24 cellular contexts compared by ENCODE assay signal in genomic region chr1:221104596-221104995, GRCh38.
"Had no signal": no experiment of that assay in that cellular context is flagged by ENCODE, and none has a peak within 500 bp of the region (broad histone marks: within the 10 kb centered on the region; RNA-seq: fewer than 3 reads in every experiment).

No MANE protein-coding gene starts in this region.

- H3K4me3 Mint-ChIP-seq: dendritic cell treated with granulocyte-macrophage colony-stimulating factor and Interleukin-4, amounts not matched to agents 40 ng/mL and 50 ng/mL, for 4 days; effector memory CD8-positive, alpha-beta T cell; endodermal cell; mesothelial cell of epicardium had no signal

- H3K36me3 Mint-ChIP-seq: mesothelial cell of epicardium had no signal

- ATAC-seq: effector memory CD8-positive, alpha-beta T cell; esophagus mucosa; gastrocnemius medialis; heart right ventricle; left cardiac atrium; left lung; left ventricle myocardium superior; lower lobe of right lung; mucosa of descending colon had no signal

- DNase-seq: colonic mucosa; cortex of kidney; effector CD8-positive, alpha-beta T cell; effector memory CD8-positive, alpha-beta T cell; endodermal cell; erythroblast; esophagus squamous epithelium; foreskin fibroblast; foreskin melanocyte; gastrocnemius medialis; glutamatergic neuron; head of caudate nucleus; heart right ventricle; hippocampal formation; left cardiac atrium; left lung; left ventricle myocardium superior; lower lobe of right lung; mesenchymal stem cell; mucosa of descending colon; naive B cell had no signal

- H3K27me3 Mint-ChIP-seq: effector memory CD8-positive, alpha-beta T cell had no signal

- H3K9me3 Mint-ChIP-seq: dendritic cell treated with granulocyte-macrophage colony-stimulating factor and Interleukin-4, amounts not matched to agents 40 ng/mL and 50 ng/mL, for 4 days had no signal

- H3K27ac Mint-ChIP-seq: effector memory CD8-positive, alpha-beta T cell; endodermal cell; mesothelial cell of epicardium; naive B cell had no signal
